Comparison of ENCODE assay signal across 17 cellular contexts in genomic region chr16:83253526-83253925, GRCh38.
DNase-seq lines count a peak whose midpoint lies in the region; ATAC-seq and FAIRE-seq lines count a peak whose summit lies in the region.
"Had no signal": no experiment of that assay in that cellular context is flagged by ENCODE, and none has a peak within 500 bp of the region (broad histone marks: within the 10 kb centered on the region; RNA-seq: fewer than 3 reads in every experiment).

No MANE protein-coding gene starts in this region.

- peak; percentile 41 for ATAC-seq in esophagus mucosa

- no peaks in the 10 kb centered on the region for H3K4me1 ChIP-seq in small intestine (ENCODE audit: control insufficient read depth in 2 of 2, insufficient read depth in 1 of 2, low read depth in 1 of 2, low read length in 1 of 2)

- no peak overlapping the region for H3K27ac ChIP-seq in small intestine (ENCODE audit: low read depth in 1 of 2, low read length in 1 of 2)
- H3K27ac ChIP-seq: 22Rv1, KMS-11 had no signal

- peak; percentile 17 for DNase-seq in DMS53 (lab: John Stamatoyannopoulos, UW)
- DNase-seq in DMS53 treated with DMSO at 0.1 percent for 48 hours (lab: John Stamatoyannopoulos, UW; ENCODE audit: unreplicated experiment) = no peak
- DNase-seq in NCI-H1417 treated with DMSO at 0.1 percent for 48 hours (lab: John Stamatoyannopoulos, UW) = peak; percentile 86
- peak; percentile 81 for DNase-seq in NCI-H748 treated with DMSO at 0.1 percent for 48 hours (lab: John Stamatoyannopoulos, UW)
- no peak for DNase-seq in small intestine
- DNase-seq in activated CD8-positive, alpha-beta memory T cell treated with anti-CD3 and anti-CD28 coated beads for 24 hours = no peak
- no peak for DNase-seq in NCI-H510A (lab: John Stamatoyannopoulos, UW)
- DNase-seq: CD4-positive, CD25-positive, alpha-beta regulatory T cell; DMS79 treated with DMSO at 0.1 percent for 48 hours; H7; NCI-H1048; NCI-H446; SIG-M5 had no signal

- H3K36me3 ChIP-seq in small intestine (ENCODE audit: control insufficient read depth in 2 of 2, insufficient read depth in 2 of 2, low read length in 2 of 2) = no peaks in the 10 kb centered on the region

- H3K27me3 ChIP-seq in small intestine (ENCODE audit: control insufficient read depth in 2 of 2, insufficient read depth in 2 of 2, low read length in 2 of 2) = peaks cover 0 to 2% of the 10 kb centered on the region in 2 donors

- WGBS in small intestine, 3 donors = 59 to 68% (median 61%) methylated on average over 3 of the region's 3 CpGs

- no peak overlapping the region for H3K4me3 ChIP-seq in small intestine (ENCODE audit: low read depth in 1 of 2, low read length in 2 of 2)

- FAIRE-seq in small intestine (lab: Jason Lieb, UNC) = no peak
- FAIRE-seq: RCC 7860 had no signal

- no peaks in the 10 kb centered on the region for H3K9me3 ChIP-seq in small intestine (ENCODE audit: control insufficient read depth, low read depth)

Comparison
In these comparisons a context has a peak if more than half of its experiments do, and no peak if none do; other contexts are left out.
1. DNase-seq: peak in DMS53 (single experiment), NCI-H1417 treated with DMSO at 0.1 percent for 48 hours (single experiment) and NCI-H748 treated with DMSO at 0.1 percent for 48 hours (single experiment); none in DMS53 treated with DMSO at 0.1 percent for 48 hours (single experiment), small intestine (single experiment), activated CD8-positive, alpha-beta memory T cell treated with anti-CD3 and anti-CD28 coated beads for 24 hours (single experiment) and NCI-H510A (single experiment).